ENCODE assay signal across 14 cellular contexts in the genomic region with DNA sequence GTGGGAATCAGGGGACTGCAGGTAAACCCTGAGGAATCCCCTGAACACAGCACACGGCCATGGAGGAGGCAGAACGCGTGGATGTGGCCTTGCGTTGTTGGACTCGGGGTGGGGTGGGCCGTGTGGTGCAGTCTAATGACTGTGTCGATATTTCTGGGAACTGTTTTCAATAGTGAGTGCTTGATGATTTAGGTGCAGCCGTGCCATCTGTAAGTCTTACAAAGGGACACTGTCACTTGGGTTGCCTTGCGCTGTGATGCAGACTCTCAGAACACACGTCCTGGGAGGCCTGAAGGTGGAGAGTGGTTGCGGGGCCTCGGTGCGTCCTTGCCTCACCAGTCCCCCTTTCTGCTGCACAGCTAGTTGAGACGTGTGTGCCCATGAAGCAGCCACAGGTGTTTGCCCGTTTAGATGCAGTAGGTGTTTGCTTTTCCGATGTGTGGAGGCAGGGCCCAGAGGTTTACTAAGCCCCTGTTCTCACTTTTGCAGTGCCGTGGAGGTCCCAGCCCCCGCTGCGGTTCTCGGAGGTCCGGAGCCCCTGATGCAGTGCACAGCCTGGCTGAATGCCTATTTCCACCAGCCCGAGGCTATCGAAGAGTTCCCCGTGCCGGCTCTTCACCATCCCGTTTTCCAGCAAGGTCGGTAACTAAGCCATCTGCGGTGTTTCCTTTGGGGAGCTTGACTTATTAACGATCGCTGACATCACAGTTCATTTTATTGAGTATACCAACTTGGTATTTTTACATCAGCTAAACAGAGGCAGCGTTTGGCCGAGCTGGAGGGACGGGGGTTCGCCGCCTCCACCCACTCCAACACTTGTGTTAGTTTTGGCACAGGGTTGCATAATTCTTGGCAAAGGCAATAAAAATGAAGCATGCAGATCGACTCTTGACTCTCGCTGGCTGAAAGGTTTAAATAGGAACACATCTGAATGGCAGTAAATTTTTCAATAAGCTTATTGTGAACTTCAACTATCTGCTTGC.
DNase-seq lines count a peak whose midpoint lies in the region; ATAC-seq and TF ChIP-seq lines count a peak whose summit lies in the region.
"Had no signal": no experiment of that assay in that cellular context is flagged by ENCODE, and none has a peak within 500 bp of the region (broad histone marks: within the 10 kb centered on the region; RNA-seq: fewer than 3 reads in every experiment).

No MANE protein-coding gene starts in this region.

- no peaks in the 10 kb centered on the region for H3K9me3 ChIP-seq in body of pancreas
- no peaks in the 10 kb centered on the region for H3K9me3 ChIP-seq in A673 (ENCODE audit: low read depth, low read length, poor library complexity, severe bottlenecking)

- 69 to 70% methylated on average over 36 to 37 of the region's 37 CpGs for WGBS in body of pancreas, 2 donors

- intact Hi-C loops in body of pancreas (cut with DNase I) = no loop called here
- intact Hi-C loops in left ventricle myocardium superior (cut with micrococcal nuclease) = no loop called here
- intact Hi-C loops in A673 (cut with micrococcal nuclease; ENCODE audit: unreplicated experiment) = no loop called here

- H3K27ac ChIP-seq in body of pancreas (no peak overlapping the region), A673 (ENCODE audit: low read depth, low read length, poor library complexity, severe bottlenecking) (no peak overlapping the region)
- H3K27ac ChIP-seq: skin epidermis had no signal

- ATAC-seq in body of pancreas (peak; percentile 48), left ventricle myocardium superior (peak; percentile 75), GM18505 (IDR thresholded peaks at IDR 0.05; ENCODE audit: unreplicated experiment) (no peak), HG03280 (IDR thresholded peaks at IDR 0.05; ENCODE audit: unreplicated experiment) (no peak)
- ATAC-seq: activated CD8-positive, alpha-beta T cell treated with anti-CD3 and anti-CD28 coated beads for 36 hours; Panc1 had no signal

- TF ChIP-seq CTCF in body of pancreas (IDR thresholded peaks at IDR 0.05) (no peak), A673 (conservative IDR thresholded peaks at IDR 0.05; ENCODE audit: low read depth, low read length) (no peak), GM20000 (IDR thresholded peaks at IDR 0.05; ENCODE audit: extremely low read depth, missing control alignments) (no peak)

- no peak overlapping the region for H3K4me3 ChIP-seq in body of pancreas
- H3K4me3 ChIP-seq in A673 (ENCODE audit: low read depth, low read length, poor library complexity, severe bottlenecking) = no peak overlapping the region
- H3K4me3 ChIP-seq: skin epidermis had no signal

- H3K36me3 ChIP-seq in body of pancreas (replicated peaks in 1 of 2; ENCODE audit: insufficient read depth in 1 of 2, low read depth in 2 of 2) = no peaks in the 10 kb centered on the region
- no peaks in the 10 kb centered on the region for H3K36me3 ChIP-seq in A673 (ENCODE audit: insufficient read depth, low read length, poor library complexity, severe bottlenecking)

- POLR2A ChIA-PET in A673 (lab: Charles Lee; ENCODE audit: low non-redundant PET) = no interaction called here

- TF ChIP-seq POLR2A in body of pancreas (IDR thresholded peaks at IDR 0.05) (no peak), GM18505 (IDR thresholded peaks at IDR 0.05; ENCODE audit: borderline replicate concordance, extremely low read depth, insufficient read depth, insufficient read length) (no peak)

- BruUV-seq in A673 (replicated peaks; lab: Mats Ljungman, UMichigan) = no TSS peak

- H3K4me1 ChIP-seq in body of pancreas (no peaks in the 10 kb centered on the region), A673 (ENCODE audit: insufficient read depth, low read length, poor library complexity, severe bottlenecking) (peaks cover 9% of the 10 kb centered on the region)

- DNase-seq in NCI-H1105 (lab: John Stamatoyannopoulos, UW) (peak; percentile 48), body of pancreas (peak in 3 of 4 donors; percentile 31 to 45 (median 43)), left ventricle myocardium superior (no peak), smooth muscle cell of the brain vasculature (ENCODE audit: low read depth, low spot score) (peak; percentile 10), A673 (ENCODE audit: low spot score) (no peak), GM20000 (ENCODE audit: low spot score) (no peak)
- DNase-seq: activated CD8-positive, alpha-beta T cell treated with anti-CD3 and anti-CD28 coated beads for 36 hours; activated gamma-delta T cell; cerebellar nuclear complex; trophoblast cell had no signal

- no peaks in the 10 kb centered on the region for H3K27me3 ChIP-seq in body of pancreas
- H3K27me3 ChIP-seq in A673 (replicated peaks; ENCODE audit: insufficient read depth, low read depth, low read length, poor library complexity) = no peaks in the 10 kb centered on the region

- CTCF ChIA-PET in A673 (lab: Charles Lee) = no interaction called here

Comparison
In these comparisons a context has a peak if more than half of its experiments do, and no peak if none do; other contexts are left out.
1. DNase-seq: peak in NCI-H1105 (single experiment), body of pancreas (3 of 4) and smooth muscle cell of the brain vasculature (single experiment); none in left ventricle myocardium superior (single experiment), A673 (single experiment) and GM20000 (single experiment).
2. ATAC-seq: peak in body of pancreas (single experiment) and left ventricle myocardium superior (single experiment); none in GM18505 (single experiment) and HG03280 (single experiment).